ENCODE assay signal across 15 cellular contexts in genomic region chr1:219544163-219544846, GRCh38.
A peak's percentile ranks its signal among the peaks of the same experiment; 100 is the strongest.
DNase-seq lines count a peak whose midpoint lies in the region; ATAC-seq and TF ChIP-seq lines count a peak whose summit lies in the region.
"Had no signal": no experiment of that assay in that cellular context is flagged by ENCODE, and none has a peak within 500 bp of the region (broad histone marks: within the 10 kb centered on the region; RNA-seq: fewer than 3 reads in every experiment).

No MANE protein-coding gene starts in this region.

- H3K36me3 ChIP-seq in GM23338 (ENCODE audit: insufficient read depth): no peaks in the 10 kb centered on the region
- H3K36me3 ChIP-seq: breast epithelium, suprapubic skin had no signal

- ATAC-seq in GM23338 (peak; percentile 34), WTC11 (peak; percentile 80), left lobe of liver (peak; percentile 19), foreskin keratinocyte (no peak)

- no peaks in the 10 kb centered on the region for H3K79me2 ChIP-seq in GM23338 (replicated peaks; ENCODE audit: insufficient read depth)

- H3K27me3 ChIP-seq in GM23338 (ENCODE audit: insufficient read depth): no peaks in the 10 kb centered on the region
- H3K27me3 ChIP-seq in foreskin keratinocyte: no peaks in the 10 kb centered on the region
- H3K27me3 ChIP-seq: breast epithelium, suprapubic skin had no signal

- TF ChIP-seq CTCF in GM23338 (conservative IDR thresholded peaks at IDR 0.05; ENCODE audit: low read depth in 2 of 2) (peak in 1 of 2 experiments; percentile 7; a peak in 2 of 4 replicates), WTC11 (IDR thresholded peaks at IDR 0.05) (no peak), foreskin keratinocyte (conservative IDR thresholded peaks at IDR 0.05) (no peak)

- no peaks in the 10 kb centered on the region for H4K20me1 ChIP-seq in GM23338 (replicated peaks; ENCODE audit: insufficient read depth)

- no peak overlapping the region for H2AFZ ChIP-seq in GM23338

- no peaks in the 10 kb centered on the region for H3F3A ChIP-seq in GM23338 (replicated peaks; ENCODE audit: low read depth)

- peaks cover 19% of the 10 kb centered on the region for H3K4me1 Mint-ChIP-seq in GM23338
- H3K4me1 Mint-ChIP-seq in WTC11: peaks cover 17% of the 10 kb centered on the region
- H3K4me1 Mint-ChIP-seq: neural crest cell had no signal

- H3K4me1 ChIP-seq in GM23338 (ENCODE audit: insufficient read depth) (peaks cover 20% of the 10 kb centered on the region), foreskin keratinocyte (no peaks in the 10 kb centered on the region)
- H3K4me1 ChIP-seq: breast epithelium, suprapubic skin had no signal

- H3K4me2 ChIP-seq in GM23338: peak overlapping the region; percentile 2; the same call in 1 of the 2 replicates

- no peak overlapping the region for H3K4me3 ChIP-seq in GM23338
- H3K4me3 ChIP-seq: breast epithelium, SK-N-MC, suprapubic skin had no signal

- CTCF ChIA-PET in WTC11 (lab: Charles Lee): no interaction called here

- H3K4me3 Mint-ChIP-seq in GM23338 (no peak overlapping the region; the same call in 2 of the 3 replicates), WTC11 (no peak overlapping the region)
- H3K4me3 Mint-ChIP-seq: neural crest cell had no signal

- DNase-seq in COR-L47 (lab: John Stamatoyannopoulos, UW) (peak; percentile 12), GM23338 (ENCODE audit: low spot score) (peak; percentile 51), WTC11 (ENCODE audit: low spot score) (no peak), left lobe of liver (ENCODE audit: low spot score) (no peak), NK-92 (lab: John Stamatoyannopoulos, UW; ENCODE audit: unreplicated experiment) (no peak), foreskin keratinocyte (no peak)
- DNase-seq in activated CD4-positive, alpha-beta T cell treated with anti-CD3 and anti-CD28 coated beads, Interleukin-2, amount 50 U/mL, for 4 hours: no peak
- DNase-seq: activated naive CD4-positive, alpha-beta T cell; NCI-H1092 treated with DMSO at 0.1 percent for 48 hours; NCI-H526; small intestine had no signal

- H3K27me3 Mint-ChIP-seq in GM23338 (ENCODE audit: insufficient read depth, low read depth, poor library complexity) (no peaks in the 10 kb centered on the region), WTC11 (ENCODE audit: low read depth) (peaks cover 2% of the 10 kb centered on the region)

- POLR2A ChIA-PET in WTC11 (lab: Charles Lee): no interaction called here

- H3K27ac ChIP-seq in GM23338 (ENCODE audit: low read depth) (no peak overlapping the region), foreskin keratinocyte (no peak overlapping the region)
- H3K27ac ChIP-seq: breast epithelium, SK-N-MC, suprapubic skin had no signal

- H3K36me3 Mint-ChIP-seq in GM23338 (ENCODE audit: low read depth) (peaks cover 4% of the 10 kb centered on the region), WTC11 (peaks cover 4% of the 10 kb centered on the region)

- H3K9me2 ChIP-seq in GM23338 (ENCODE audit: insufficient read depth): peaks cover 13% of the 10 kb centered on the region; the same call in 1 of the 2 replicates

- H3K9me3 Mint-ChIP-seq in GM23338: peaks cover 9% of the 10 kb centered on the region
- H3K9me3 Mint-ChIP-seq in WTC11: 0 out of 2 replicates have a peak, but pooled peaks cover 12% of the 10 kb centered on the region

- peak overlapping the region; percentile 7; the same call in 1 of the 2 replicates for H3K27ac Mint-ChIP-seq in GM23338
- H3K27ac Mint-ChIP-seq in WTC11: 0 out of 2 replicates have a peak overlapping the region, but pooled peaks have one; percentile 1

TF ChIP-seq in GM23338, 12 proteins besides CTCF, POLR2A, EP300 and RAD21:
- no peak for TF ChIP-seq POLR2AphosphoS5 (IDR thresholded peaks at IDR 0.05; ENCODE audit: low read depth)
- peak; percentile 34; the same call in 1 of the 2 replicates for TF ChIP-seq NANOG (IDR thresholded peaks at IDR 0.05; ENCODE audit: borderline replicate concordance)
- TF ChIP-seq JUNB (IDR thresholded peaks at IDR 0.05; ENCODE audit: unreplicated experiment): no peak
- TF ChIP-seq CREB1 (CRISPR knock-in tag; IDR thresholded peaks at IDR 0.05; ENCODE audit: low read depth): no peak
- TF ChIP-seq ETS1 (IDR thresholded peaks at IDR 0.05): no peak
- no peak for TF ChIP-seq ZNF114 (CRISPR knock-in tag; IDR thresholded peaks at IDR 0.05)
- TF ChIP-seq EZH2phosphoT487 (IDR thresholded peaks at IDR 0.05; ENCODE audit: unreplicated experiment): no peak
- TF ChIP-seq ZNF331 (CRISPR knock-in tag; IDR thresholded peaks at IDR 0.05; ENCODE audit: low read depth): no peak
- TF ChIP-seq STAT1 (IDR thresholded peaks at IDR 0.05; ENCODE audit: unreplicated experiment): no peak

TF ChIP-seq in WTC11, 78 proteins besides CTCF, POLR2A, EP300 and RAD21:
- TF ChIP-seq HMGA2 (CRISPR knock-in tag; IDR thresholded peaks at IDR 0.05): no peak
- no peak for TF ChIP-seq FOXP4 (CRISPR knock-in tag; IDR thresholded peaks at IDR 0.05)
- no peak for TF ChIP-seq MXD4 (CRISPR knock-in tag; IDR thresholded peaks at IDR 0.05; ENCODE audit: borderline replicate concordance)
- TF ChIP-seq JUN (CRISPR knock-in tag; IDR thresholded peaks at IDR 0.05): no peak
- no peak for TF ChIP-seq ZNF232 (CRISPR knock-in tag; IDR thresholded peaks at IDR 0.05)
- no peak for TF ChIP-seq USF1 (CRISPR knock-in tag; IDR thresholded peaks at IDR 0.05)
- TF ChIP-seq TEAD4 (CRISPR knock-in tag; IDR thresholded peaks at IDR 0.05): no peak
- TF ChIP-seq EMX1 (CRISPR knock-in tag; IDR thresholded peaks at IDR 0.05): no peak
TF ChIP-seq in WTC11: peak in this region for 0.

Comparison
In these comparisons a context has a peak if more than half of its experiments do, and no peak if none do; other contexts are left out.
1. DNase-seq: peak in COR-L47 (single experiment) and GM23338 (single experiment); none in WTC11 (single experiment), left lobe of liver (single experiment), activated CD4-positive, alpha-beta T cell treated with anti-CD3 and anti-CD28 coated beads, Interleukin-2, amount 50 U/mL, for 4 hours (0 of 2), NK-92 (single experiment) and foreskin keratinocyte (0 of 2).